28 cellular contexts compared by ENCODE assay signal in genomic region chr2:13711154-13711553, GRCh38.
"Had no signal": no experiment of that assay in that cellular context is flagged by ENCODE, and none has a peak within 500 bp of the region (broad histone marks: within the 10 kb centered on the region; RNA-seq: fewer than 3 reads in every experiment).

No MANE protein-coding gene starts in this region.

- H3K36me3 ChIP-seq: colonic mucosa, esophagus muscularis mucosa, esophagus squamous epithelium, gastrocnemius medialis, gastroesophageal sphincter, heart left ventricle, heart right ventricle had no signal

- ATAC-seq: effector memory CD8-positive, alpha-beta T cell; esophagus mucosa; foreskin keratinocyte; gastrocnemius medialis; gastroesophageal sphincter; heart left ventricle; heart right ventricle had no signal

- H3K4me3 ChIP-seq: colonic mucosa, coronary artery, dorsolateral prefrontal cortex, esophagus muscularis mucosa, esophagus squamous epithelium, gastrocnemius medialis, gastroesophageal sphincter, heart left ventricle, heart right ventricle had no signal

- FAIRE-seq: colon, endometrium, endothelial cell of umbilical vein, frontal cortex had no signal

- H3K27ac ChIP-seq: colonic mucosa, coronary artery, dorsolateral prefrontal cortex, epithelial cell of prostate, esophagus muscularis mucosa, esophagus squamous epithelium, foreskin keratinocyte, gastrocnemius medialis, gastroesophageal sphincter, heart left ventricle, heart right ventricle had no signal

- H3K4me1 ChIP-seq: colonic mucosa, esophagus muscularis mucosa, esophagus squamous epithelium, gastrocnemius medialis, gastroesophageal sphincter, heart left ventricle, heart right ventricle had no signal

- H3K27me3 ChIP-seq: colonic mucosa, dorsolateral prefrontal cortex, esophagus muscularis mucosa, esophagus squamous epithelium, foreskin keratinocyte, gastrocnemius medialis, gastroesophageal sphincter, heart left ventricle, heart right ventricle had no signal

- DNase-seq: colonic mucosa; cortex of kidney; dermis blood vessel endothelial cell; dorsolateral prefrontal cortex; effector CD4-positive, alpha-beta T cell; effector CD8-positive, alpha-beta T cell; effector memory CD4-positive, alpha-beta T cell; effector memory CD8-positive, alpha-beta T cell; endodermal cell; erythroblast; esophagus squamous epithelium; foreskin fibroblast; foreskin keratinocyte; foreskin melanocyte; gastrocnemius medialis; glutamatergic neuron; head of caudate nucleus; heart left ventricle; heart right ventricle had no signal

- H3K9me3 ChIP-seq: colonic mucosa, esophagus muscularis mucosa, esophagus squamous epithelium, gastrocnemius medialis, gastroesophageal sphincter had no signal
